In genomic region chr3:128447561-128448013, GRCh38 we compare ENCODE assay signal across 14 cellular contexts. TPM values are rescaled to one million over a fixed set of nuclear protein-coding genes. Genes with fewer than 3 reads are reported as not detected.
DNase-seq lines count a peak whose midpoint lies in the region; ATAC-seq and TF ChIP-seq lines count a peak whose summit lies in the region.
"Had no signal": no experiment of that assay in that cellular context is flagged by ENCODE, and none has a peak within 500 bp of the region (broad histone marks: within the 10 kb centered on the region; RNA-seq: fewer than 3 reads in every experiment).

No MANE protein-coding gene starts in this region.

- H3K27me3 ChIP-seq in CD4-positive, alpha-beta T cell (ENCODE audit: control insufficient read depth, insufficient read depth, low read length): no peaks in the 10 kb centered on the region
- H3K27me3 ChIP-seq: hepatocyte had no signal

- no peak for DNase-seq in CD4-positive, alpha-beta T cell
- DNase-seq in activated CD4-positive, alpha-beta memory T cell treated with anti-CD3 and anti-CD28 coated beads for 36 hours: peak; percentile 89
- peak; percentile 17 to 55 for DNase-seq in stimulated activated CD4-positive, alpha-beta T cell treated with anti-CD3 and anti-CD28 coated beads, Interleukin-12 subunit alpha, Interleukin-12 subunit beta, amount 100 ng/mL, for 24 hours (ENCODE audit: low read depth in 2 of 2)
- DNase-seq in NCI-H526 treated with DMSO at 0.1 percent for 48 hours (lab: John Stamatoyannopoulos, UW) (no peak), NCI-H524 (lab: John Stamatoyannopoulos, UW) (no peak)
- DNase-seq: NCI-H748 treated with DMSO at 0.1 percent for 48 hours, right cardiac atrium had no signal

- peaks cover 18% of the 10 kb centered on the region for H3K9me3 Mint-ChIP-seq in CD4-positive, alpha-beta T cell
- H3K9me3 Mint-ChIP-seq in activated CD4-positive, alpha-beta memory T cell treated with anti-CD3 and anti-CD28 coated beads for 36 hours: peaks cover 27% of the 10 kb centered on the region

- H3K27ac ChIP-seq in CD4-positive, alpha-beta T cell (ENCODE audit: low read depth, low read length): no peak overlapping the region
- H3K27ac ChIP-seq: C4-2B, hepatocyte had no signal

- POLR2A ChIA-PET in CD4-positive, alpha-beta T cell (lab: Charles Lee): no interaction called here
- POLR2A ChIA-PET in activated CD4-positive, alpha-beta memory T cell treated with anti-CD3 and anti-CD28 coated beads for 36 hours (lab: Charles Lee): interaction anchor here (0.6 kb wide), 3 partner anchors 125 to 1313 kb away, joined by 3 read pairs; no protein-coding TSS in a partner anchor

- CTCF ChIA-PET in CD4-positive, alpha-beta T cell (lab: Charles Lee): no interaction called here
- CTCF ChIA-PET in activated CD4-positive, alpha-beta memory T cell treated with anti-CD3 and anti-CD28 coated beads for 36 hours (lab: Charles Lee): interaction anchor here (0.6 to 0.9 kb wide), 2 partner anchors 43 to 170 kb away, joined by 3 read pairs; no protein-coding TSS in a partner anchor

- no peaks in the 10 kb centered on the region for H3K9me3 ChIP-seq in CD4-positive, alpha-beta T cell (ENCODE audit: control insufficient read depth, low read length)

- peaks cover 6% of the 10 kb centered on the region for H3K36me3 Mint-ChIP-seq in CD4-positive, alpha-beta T cell (ENCODE audit: low read depth)
- peaks cover 10% of the 10 kb centered on the region for H3K36me3 Mint-ChIP-seq in activated CD4-positive, alpha-beta memory T cell treated with anti-CD3 and anti-CD28 coated beads for 36 hours
- H3K36me3 Mint-ChIP-seq: mesothelial cell of epicardium had no signal

- intact Hi-C loops in CD4-positive, alpha-beta T cell (cut with DNase I, micrococcal nuclease): no loop called here
- intact Hi-C loops in activated CD4-positive, alpha-beta memory T cell treated with anti-CD3 and anti-CD28 coated beads for 36 hours (cut with micrococcal nuclease): loop anchor here (2.0 to 5.0 kb wide), 3 partner anchors 41 to 355 kb away; no protein-coding TSS in a partner anchor

- H3K27me3 Mint-ChIP-seq in CD4-positive, alpha-beta T cell: no peaks in the 10 kb centered on the region
- H3K27me3 Mint-ChIP-seq in activated CD4-positive, alpha-beta memory T cell treated with anti-CD3 and anti-CD28 coated beads for 36 hours: no peaks in the 10 kb centered on the region

- H3K4me1 Mint-ChIP-seq in CD4-positive, alpha-beta T cell (ENCODE audit: low read depth): peaks cover 44% of the 10 kb centered on the region
- peaks cover 39% of the 10 kb centered on the region for H3K4me1 Mint-ChIP-seq in activated CD4-positive, alpha-beta memory T cell treated with anti-CD3 and anti-CD28 coated beads for 36 hours (ENCODE audit: low read depth)

- peak overlapping the region; percentile 19 for H3K27ac Mint-ChIP-seq in CD4-positive, alpha-beta T cell
- peak overlapping the region; percentile 89 for H3K27ac Mint-ChIP-seq in activated CD4-positive, alpha-beta memory T cell treated with anti-CD3 and anti-CD28 coated beads for 36 hours
- H3K27ac Mint-ChIP-seq: mesothelial cell of epicardium had no signal

- H3K4me3 Mint-ChIP-seq in CD4-positive, alpha-beta T cell: no peak overlapping the region
- H3K4me3 Mint-ChIP-seq in activated CD4-positive, alpha-beta memory T cell treated with anti-CD3 and anti-CD28 coated beads for 36 hours: peak overlapping the region; percentile 24
- H3K4me3 Mint-ChIP-seq: mesothelial cell of epicardium had no signal

- no peak for TF ChIP-seq CTCF in CD4-positive, alpha-beta T cell (IDR thresholded peaks at IDR 0.05)

- no peak for ATAC-seq in CD4-positive, alpha-beta T cell (ENCODE audit: poor library complexity)
- peak; percentile 65 for ATAC-seq in GM21717 (IDR thresholded peaks at IDR 0.05; ENCODE audit: unreplicated experiment)
- ATAC-seq in HG03097 (IDR thresholded peaks at IDR 0.05; ENCODE audit: low FRiP score, unreplicated experiment): no peak
- no peak for ATAC-seq in HG03025 (IDR thresholded peaks at IDR 0.05; ENCODE audit: low FRiP score, unreplicated experiment)
- ATAC-seq: right cardiac atrium had no signal

RNA-seq across cellular contexts. Expression of gene DNAJB8, which starts 19.1 kb away (rescaled TPM):
- total RNA-seq in CD4-positive, alpha-beta T cell: not detected
- not detected for total RNA-seq in activated CD4-positive, alpha-beta memory T cell treated with anti-CD3 and anti-CD28 coated beads for 36 hours
- total RNA-seq: hepatocyte, LHCN-M2, mesothelial cell of epicardium, right cardiac atrium had no signal

RNA-seq across cellular contexts. Expression of gene GATA2, which starts 45.4 kb away (rescaled TPM):
- total RNA-seq in CD4-positive, alpha-beta T cell: under 1 TPM; 0.16 to 0.17 TPM
- total RNA-seq in activated CD4-positive, alpha-beta memory T cell treated with anti-CD3 and anti-CD28 coated beads for 36 hours: not detected

Comparison
In these comparisons a context has a peak if more than half of its experiments do, and no peak if none do; other contexts are left out.
1. DNase-seq: peak in activated CD4-positive, alpha-beta memory T cell treated with anti-CD3 and anti-CD28 coated beads for 36 hours (single experiment) and stimulated activated CD4-positive, alpha-beta T cell treated with anti-CD3 and anti-CD28 coated beads, Interleukin-12 subunit alpha, Interleukin-12 subunit beta, amount 100 ng/mL, for 24 hours (2 of 2); none in CD4-positive, alpha-beta T cell (0 of 10), NCI-H526 treated with DMSO at 0.1 percent for 48 hours (single experiment) and NCI-H524 (0 of 2).